Comparison of ENCODE assay signal across 1 cellular context in the genomic region with DNA sequence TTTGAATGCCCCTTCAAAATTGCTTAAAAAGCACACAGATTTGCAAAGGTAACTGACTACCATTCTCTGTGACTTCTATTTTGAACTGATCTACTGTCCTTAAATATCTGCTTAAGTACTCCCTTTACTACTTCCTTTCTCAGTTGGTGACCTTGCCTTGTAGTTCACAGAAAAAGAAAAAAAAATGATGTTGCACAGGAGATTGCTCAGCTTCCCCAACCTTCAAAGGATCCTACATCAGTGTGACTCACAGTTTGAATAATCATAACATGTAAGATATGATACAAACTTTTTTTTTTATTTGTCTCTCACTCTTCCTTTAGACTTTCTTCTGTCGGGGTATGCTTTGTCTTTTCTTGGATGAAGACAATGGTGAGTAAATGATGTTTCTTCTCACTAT.
TF ChIP-seq lines count a peak whose summit lies in the region.

No MANE protein-coding gene starts in this region.

TF ChIP-seq in GM12878, 131 proteins besides CTCF, POLR2A, EP300 and RAD21:
- TF ChIP-seq EED (IDR thresholded peaks at IDR 0.05; ENCODE audit: low read depth) (no peak), RB1 (IDR thresholded peaks at IDR 0.05; ENCODE audit: borderline replicate concordance) (no peak), RUNX3 (IDR thresholded peaks at IDR 0.05; ENCODE audit: low read length) (no peak), STAT1 (conservative IDR thresholded peaks at IDR 0.05) (no peak), ASH2L (IDR thresholded peaks at IDR 0.05; ENCODE audit: borderline replicate concordance, low read depth) (no peak), MTA3 (IDR thresholded peaks at IDR 0.05; ENCODE audit: borderline replicate concordance, low read length) (no peak), KDM1A (IDR thresholded peaks at IDR 0.05; ENCODE audit: borderline replicate concordance) (no peak), PML (IDR thresholded peaks at IDR 0.05; ENCODE audit: low read length) (no peak), RELA (IDR thresholded peaks at IDR 0.05; ENCODE audit: borderline replicate concordance, partially characterized antibody) (no peak), KLF5 (IDR thresholded peaks at IDR 0.05; ENCODE audit: partially characterized antibody) (no peak), TBL1XR1 (IDR thresholded peaks at IDR 0.05; ENCODE audit: low read depth, low read length) (no peak)
- TF ChIP-seq, protein P1, sequence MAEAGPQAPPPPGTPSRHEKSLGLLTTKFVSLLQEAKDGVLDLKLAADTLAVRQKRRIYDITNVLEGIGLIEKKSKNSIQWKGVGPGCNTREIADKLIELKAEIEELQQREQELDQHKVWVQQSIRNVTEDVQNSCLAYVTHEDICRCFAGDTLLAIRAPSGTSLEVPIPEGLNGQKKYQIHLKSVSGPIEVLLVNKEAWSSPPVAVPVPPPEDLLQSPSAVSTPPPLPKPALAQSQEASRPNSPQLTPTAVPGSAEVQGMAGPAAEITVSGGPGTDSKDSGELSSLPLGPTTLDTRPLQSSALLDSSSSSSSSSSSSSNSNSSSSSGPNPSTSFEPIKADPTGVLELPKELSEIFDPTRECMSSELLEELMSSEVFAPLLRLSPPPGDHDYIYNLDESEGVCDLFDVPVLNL (IDR thresholded peaks at IDR 0.05; ENCODE audit: low read depth, low read length): no peak
- TF ChIP-seq, protein P2, sequence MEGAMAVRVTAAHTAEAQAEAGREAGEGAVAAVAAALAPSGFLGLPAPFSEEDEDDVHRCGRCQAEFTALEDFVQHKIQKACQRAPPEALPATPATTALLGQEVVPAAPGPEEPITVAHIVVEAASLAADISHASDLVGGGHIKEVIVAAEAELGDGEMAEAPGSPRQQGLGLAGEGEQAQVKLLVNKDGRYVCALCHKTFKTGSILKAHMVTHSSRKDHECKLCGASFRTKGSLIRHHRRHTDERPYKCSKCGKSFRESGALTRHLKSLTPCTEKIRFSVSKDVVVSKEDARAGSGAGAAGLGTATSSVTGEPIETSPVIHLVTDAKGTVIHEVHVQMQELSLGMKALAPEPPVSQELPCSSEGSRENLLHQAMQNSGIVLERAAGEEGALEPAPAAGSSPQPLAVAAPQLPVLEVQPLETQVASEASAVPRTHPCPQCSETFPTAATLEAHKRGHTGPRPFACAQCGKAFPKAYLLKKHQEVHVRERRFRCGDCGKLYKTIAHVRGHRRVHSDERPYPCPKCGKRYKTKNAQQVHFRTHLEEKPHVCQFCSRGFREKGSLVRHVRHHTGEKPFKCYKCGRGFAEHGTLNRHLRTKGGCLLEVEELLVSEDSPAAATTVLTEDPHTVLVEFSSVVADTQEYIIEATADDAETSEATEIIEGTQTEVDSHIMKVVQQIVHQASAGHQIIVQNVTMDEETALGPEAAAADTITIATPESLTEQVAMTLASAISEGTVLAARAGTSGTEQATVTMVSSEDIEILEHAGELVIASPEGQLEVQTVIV (IDR thresholded peaks at IDR 0.05; ENCODE audit: borderline replicate concordance, partially characterized antibody): no peak
- TF ChIP-seq, protein P3, sequence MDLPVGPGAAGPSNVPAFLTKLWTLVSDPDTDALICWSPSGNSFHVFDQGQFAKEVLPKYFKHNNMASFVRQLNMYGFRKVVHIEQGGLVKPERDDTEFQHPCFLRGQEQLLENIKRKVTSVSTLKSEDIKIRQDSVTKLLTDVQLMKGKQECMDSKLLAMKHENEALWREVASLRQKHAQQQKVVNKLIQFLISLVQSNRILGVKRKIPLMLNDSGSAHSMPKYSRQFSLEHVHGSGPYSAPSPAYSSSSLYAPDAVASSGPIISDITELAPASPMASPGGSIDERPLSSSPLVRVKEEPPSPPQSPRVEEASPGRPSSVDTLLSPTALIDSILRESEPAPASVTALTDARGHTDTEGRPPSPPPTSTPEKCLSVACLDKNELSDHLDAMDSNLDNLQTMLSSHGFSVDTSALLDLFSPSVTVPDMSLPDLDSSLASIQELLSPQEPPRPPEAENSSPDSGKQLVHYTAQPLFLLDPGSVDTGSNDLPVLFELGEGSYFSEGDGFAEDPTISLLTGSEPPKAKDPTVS (IDR thresholded peaks at IDR 0.05; ENCODE audit: low read depth, low read length): no peak
- TF ChIP-seq, protein P4, sequence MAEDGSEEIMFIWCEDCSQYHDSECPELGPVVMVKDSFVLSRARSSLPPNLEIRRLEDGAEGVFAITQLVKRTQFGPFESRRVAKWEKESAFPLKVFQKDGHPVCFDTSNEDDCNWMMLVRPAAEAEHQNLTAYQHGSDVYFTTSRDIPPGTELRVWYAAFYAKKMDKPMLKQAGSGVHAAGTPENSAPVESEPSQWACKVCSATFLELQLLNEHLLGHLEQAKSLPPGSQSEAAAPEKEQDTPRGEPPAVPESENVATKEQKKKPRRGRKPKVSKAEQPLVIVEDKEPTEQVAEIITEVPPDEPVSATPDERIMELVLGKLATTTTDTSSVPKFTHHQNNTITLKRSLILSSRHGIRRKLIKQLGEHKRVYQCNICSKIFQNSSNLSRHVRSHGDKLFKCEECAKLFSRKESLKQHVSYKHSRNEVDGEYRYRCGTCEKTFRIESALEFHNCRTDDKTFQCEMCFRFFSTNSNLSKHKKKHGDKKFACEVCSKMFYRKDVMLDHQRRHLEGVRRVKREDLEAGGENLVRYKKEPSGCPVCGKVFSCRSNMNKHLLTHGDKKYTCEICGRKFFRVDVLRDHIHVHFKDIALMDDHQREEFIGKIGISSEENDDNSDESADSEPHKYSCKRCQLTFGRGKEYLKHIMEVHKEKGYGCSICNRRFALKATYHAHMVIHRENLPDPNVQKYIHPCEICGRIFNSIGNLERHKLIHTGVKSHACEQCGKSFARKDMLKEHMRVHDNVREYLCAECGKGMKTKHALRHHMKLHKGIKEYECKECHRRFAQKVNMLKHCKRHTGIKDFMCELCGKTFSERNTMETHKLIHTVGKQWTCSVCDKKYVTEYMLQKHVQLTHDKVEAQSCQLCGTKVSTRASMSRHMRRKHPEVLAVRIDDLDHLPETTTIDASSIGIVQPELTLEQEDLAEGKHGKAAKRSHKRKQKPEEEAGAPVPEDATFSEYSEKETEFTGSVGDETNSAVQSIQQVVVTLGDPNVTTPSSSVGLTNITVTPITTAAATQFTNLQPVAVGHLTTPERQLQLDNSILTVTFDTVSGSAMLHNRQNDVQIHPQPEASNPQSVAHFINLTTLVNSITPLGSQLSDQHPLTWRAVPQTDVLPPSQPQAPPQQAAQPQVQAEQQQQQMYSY (CRISPR knock-in tag; IDR thresholded peaks at IDR 0.05): no peak
